ENCODE assay signal across 15 cellular contexts in genomic region chr7:100342761-100343160, GRCh38. TPM values are rescaled to one million over a fixed set of nuclear protein-coding genes. Genes with fewer than 3 reads are reported as not detected.
DNase-seq lines count a peak whose midpoint lies in the region; ATAC-seq and TF ChIP-seq lines count a peak whose summit lies in the region.
"Had no signal": no experiment of that assay in that cellular context is flagged by ENCODE, and none has a peak within 500 bp of the region (broad histone marks: within the 10 kb centered on the region; RNA-seq: fewer than 3 reads in every experiment).

No MANE protein-coding gene starts in this region.

- POLR2A ChIA-PET in CD4-positive, alpha-beta T cell (lab: Charles Lee) = no interaction called here
- POLR2A ChIA-PET in naive thymus-derived CD4-positive, alpha-beta T cell (lab: Charles Lee) = interaction anchor here (0.7 to 1.0 kb wide), 2 partner anchors 87 to 122 kb away, joined by 3 read pairs; partner anchors contain the start of gene MEPCE
- POLR2A ChIA-PET in Caco-2 (lab: Charles Lee) = interaction anchor here (0.6 kb wide), 2 partner anchors 55 to 101 kb away, joined by 3 to 4 read pairs; no protein-coding TSS in a partner anchor

- no peak for ATAC-seq in CD4-positive, alpha-beta T cell (ENCODE audit: poor library complexity)
- ATAC-seq in naive thymus-derived CD4-positive, alpha-beta T cell = no peak
- no peak for ATAC-seq in HG02759 (IDR thresholded peaks at IDR 0.05; ENCODE audit: unreplicated experiment)

- no peaks in the 10 kb centered on the region for H3K27me3 ChIP-seq in CD4-positive, alpha-beta T cell (ENCODE audit: control insufficient read depth, insufficient read depth, low read length)
- no peaks in the 10 kb centered on the region for H3K27me3 ChIP-seq in naive thymus-derived CD4-positive, alpha-beta T cell (ENCODE audit: control insufficient read depth in 2 of 2, insufficient read depth in 2 of 2, low read length in 2 of 2)
- H3K27me3 ChIP-seq in Caco-2 (replicated peaks; ENCODE audit: control insufficient read depth, insufficient read depth, low read length) = no peaks in the 10 kb centered on the region
- H3K27me3 ChIP-seq in BE2C = no peaks in the 10 kb centered on the region
- H3K27me3 ChIP-seq: BLaER1, thyroid gland had no signal

- H3K36me3 Mint-ChIP-seq in CD4-positive, alpha-beta T cell (ENCODE audit: low read depth) = peaks cover 69% of the 10 kb centered on the region
- H3K36me3 Mint-ChIP-seq in naive thymus-derived CD4-positive, alpha-beta T cell = peaks cover 0 to 32% (median 6%) of the 10 kb centered on the region in 5 donors
- peaks cover 96% of the 10 kb centered on the region for H3K36me3 Mint-ChIP-seq in Caco-2 (ENCODE audit: insufficient read depth, unreplicated experiment)

- H3K27me3 Mint-ChIP-seq in CD4-positive, alpha-beta T cell = no peaks in the 10 kb centered on the region
- no peaks in the 10 kb centered on the region for H3K27me3 Mint-ChIP-seq in naive thymus-derived CD4-positive, alpha-beta T cell
- no peaks in the 10 kb centered on the region for H3K27me3 Mint-ChIP-seq in Caco-2 (ENCODE audit: insufficient read depth, unreplicated experiment)

- H3K4me1 Mint-ChIP-seq in CD4-positive, alpha-beta T cell (ENCODE audit: low read depth) = peaks cover 33% of the 10 kb centered on the region
- H3K4me1 Mint-ChIP-seq in naive thymus-derived CD4-positive, alpha-beta T cell = peaks cover 6 to 46% (median 34%) of the 10 kb centered on the region in 7 donors
- H3K4me1 Mint-ChIP-seq in Caco-2 (ENCODE audit: low read depth, unreplicated experiment) = peaks cover 23% of the 10 kb centered on the region

- peaks cover 4 to 9% of the 10 kb centered on the region in 2 donors for H3K4me1 ChIP-seq in naive thymus-derived CD4-positive, alpha-beta T cell (ENCODE audit: control insufficient read depth in 2 of 2, insufficient read depth in 2 of 2, low read length in 2 of 2)
- H3K4me1 ChIP-seq in Caco-2 = peaks cover 11% of the 10 kb centered on the region; the same call in 1 of the 2 replicates
- peaks cover 8% of the 10 kb centered on the region; the same call in 1 of the 2 replicates for H3K4me1 ChIP-seq in BE2C

- H3K4me3 ChIP-seq in naive thymus-derived CD4-positive, alpha-beta T cell (ENCODE audit: low read length) = no peak overlapping the region
- H3K4me3 ChIP-seq in Caco-2 (ENCODE audit: low read depth, low read length) (no peak overlapping the region), BE2C (ENCODE audit: low read depth, low read length) (no peak overlapping the region)
- H3K4me3 ChIP-seq: BLaER1, skin epidermis, thyroid gland had no signal

- BruUV-seq in Caco-2 (replicated peaks; lab: Mats Ljungman, UMichigan) = no TSS peak

- H3K9me3 Mint-ChIP-seq in CD4-positive, alpha-beta T cell = no peaks in the 10 kb centered on the region
- no peaks in the 10 kb centered on the region for H3K9me3 Mint-ChIP-seq in naive thymus-derived CD4-positive, alpha-beta T cell
- H3K9me3 Mint-ChIP-seq in Caco-2 (ENCODE audit: unreplicated experiment) = no peaks in the 10 kb centered on the region

- CTCF ChIA-PET in CD4-positive, alpha-beta T cell (lab: Charles Lee) = no interaction called here
- CTCF ChIA-PET in naive thymus-derived CD4-positive, alpha-beta T cell (lab: Charles Lee) = no interaction called here
- CTCF ChIA-PET in Caco-2 (lab: Charles Lee) = interaction anchor here (0.6 kb wide), 1 partner anchor 82 kb away, joined by 4 read pairs; no protein-coding TSS in a partner anchor

- no peak overlapping the region for H3K27ac ChIP-seq in CD4-positive, alpha-beta T cell (ENCODE audit: low read depth, low read length)
- H3K27ac ChIP-seq in naive thymus-derived CD4-positive, alpha-beta T cell (ENCODE audit: low read depth, low read length) = peak overlapping the region; percentile 38
- H3K27ac ChIP-seq: BLaER1, skin epidermis, thyroid gland had no signal

- DNase-seq in CD4-positive, alpha-beta T cell = no peak
- DNase-seq in H4 (ENCODE audit: low spot score) (peak; percentile 2), cerebellar cortex (ENCODE audit: low spot score) (peak; percentile 89), Caco-2 (no peak), BE2C (no peak)
- no peak for DNase-seq in naive thymus-derived CD4-positive, alpha-beta T cell
- DNase-seq: DMS53; kidney; NCI-H2107; NCI-H526; stimulated activated CD4-positive, alpha-beta T cell treated with anti-CD3 and anti-CD28 coated beads, Interleukin-4, amount 100 ng/mL, for 4 hours; thyroid gland had no signal

- no peak overlapping the region for H3K4me3 Mint-ChIP-seq in CD4-positive, alpha-beta T cell
- H3K4me3 Mint-ChIP-seq in naive thymus-derived CD4-positive, alpha-beta T cell = no peak overlapping the region
- H3K4me3 Mint-ChIP-seq in Caco-2 (ENCODE audit: unreplicated experiment) = no peak overlapping the region

- no peaks in the 10 kb centered on the region for H3K9me3 ChIP-seq in CD4-positive, alpha-beta T cell (ENCODE audit: control insufficient read depth, low read length)
- no peaks in the 10 kb centered on the region for H3K9me3 ChIP-seq in naive thymus-derived CD4-positive, alpha-beta T cell (ENCODE audit: control insufficient read depth in 2 of 3, low read length in 3 of 3)
- no peaks in the 10 kb centered on the region for H3K9me3 ChIP-seq in Caco-2
- H3K9me3 ChIP-seq in BE2C = no peaks in the 10 kb centered on the region
- H3K9me3 ChIP-seq: BLaER1, thyroid gland had no signal

- peak overlapping the region; percentile 78 for H3K27ac Mint-ChIP-seq in CD4-positive, alpha-beta T cell
- peak overlapping the region; percentile 49 to 90 (median 73) for H3K27ac Mint-ChIP-seq in naive thymus-derived CD4-positive, alpha-beta T cell
- no peak overlapping the region for H3K27ac Mint-ChIP-seq in Caco-2 (ENCODE audit: unreplicated experiment)

- peaks cover 0 to 29% (median 9%) of the 10 kb centered on the region in 3 experiments for H3K36me3 ChIP-seq in naive thymus-derived CD4-positive, alpha-beta T cell (ENCODE audit: control insufficient read depth in 2 of 3, insufficient read depth in 3 of 3, low read length in 3 of 3)
- H3K36me3 ChIP-seq in Caco-2 (ENCODE audit: control insufficient read depth, insufficient read depth, low read length) = peaks cover 9% of the 10 kb centered on the region
- H3K36me3 ChIP-seq in BE2C = peaks cover 29% of the 10 kb centered on the region

- intact Hi-C loops in CD4-positive, alpha-beta T cell (cut with DNase I, micrococcal nuclease) = loop anchor here in 1 of 2 experiments (5.0 to 10.0 kb wide), 3 partner anchors 68 to 260 kb away; partner anchors contain the start of gene ZNF3
- intact Hi-C loops in naive thymus-derived CD4-positive, alpha-beta T cell (cut with micrococcal nuclease) = loop anchor here in 1 of 2 donors (10.0 kb wide), 1 partner anchor 348 kb away; no protein-coding TSS in a partner anchor
- intact Hi-C loops in Caco-2 (cut with micrococcal nuclease; ENCODE audit: unreplicated experiment) = no loop called here

- no peak for TF ChIP-seq CTCF in CD4-positive, alpha-beta T cell (IDR thresholded peaks at IDR 0.05)
- no peak for TF ChIP-seq CTCF in Caco-2 (IDR thresholded peaks at IDR 0.05; ENCODE audit: insufficient read depth in 1 of 2, low read depth in 1 of 2, low read length in 1 of 2, severe bottlenecking in 1 of 2, unreplicated experiment in 1 of 2)
- no peak for TF ChIP-seq CTCF in BE2C (IDR thresholded peaks at IDR 0.05; ENCODE audit: low read depth, low read length)

RNA-seq across cellular contexts. Expression of gene PILRB, which starts 15.2 kb away (rescaled TPM):
- 10 to 100 TPM; 56.4 to 67.6 TPM for total RNA-seq in CD4-positive, alpha-beta T cell
- 4.4 and 4.6 TPM in 2 replicates for total RNA-seq in H4 (2014; rRNA removed; shearing (Covaris generic))
- 100 to 1,000 TPM in 4 of 5 experiments, 10 to 100 TPM in 1; 79.1 to 137 (median 120) TPM for total RNA-seq in naive thymus-derived CD4-positive, alpha-beta T cell
- polyA plus RNA-seq in naive thymus-derived CD4-positive, alpha-beta T cell = 10 to 100 TPM in 1 of 2 donors, 1 to 10 TPM in 1; 1.1 to 11.1 TPM
- 53.4 and 58.9 TPM in 2 replicates for total RNA-seq in Caco-2 (2022)
- 154 TPM for polyA plus RNA-seq in BE2C (2012; ENCODE audit: insufficient read depth, insufficient read length, low read depth)

RNA-seq across cellular contexts. Expression of gene PILRA, which starts 30.5 kb away (rescaled TPM):
- total RNA-seq in CD4-positive, alpha-beta T cell = 1 to 10 TPM; 4.6 to 5.3 TPM
- 0.54 TPM in 1 of 2 replicates, not detected in the other for total RNA-seq in H4 (2014; rRNA removed; shearing (Covaris generic))
- total RNA-seq in naive thymus-derived CD4-positive, alpha-beta T cell = 100 to 1,000 TPM in 1 of 5 experiments, 10 to 100 TPM in 4; 13.0 to 118 (median 14.3) TPM
- polyA plus RNA-seq in naive thymus-derived CD4-positive, alpha-beta T cell = 1 to 10 TPM in 1 of 2 donors, under 1 TPM in 1; 0.40 to 1.1 TPM
- total RNA-seq in Caco-2 (2022) = 0.68 TPM in 1 of 2 replicates, not detected in the other
- polyA plus RNA-seq in BE2C (2012; ENCODE audit: insufficient read depth, insufficient read length, low read depth) = 3.0 TPM

RNA-seq across cellular contexts. Expression of gene SPDYE3, which starts 35.3 kb away (rescaled TPM):
- not detected for total RNA-seq in CD4-positive, alpha-beta T cell
- not detected in 2 replicates for total RNA-seq in H4 (2014; rRNA removed; shearing (Covaris generic))
- total RNA-seq in naive thymus-derived CD4-positive, alpha-beta T cell = not detected
- polyA plus RNA-seq in naive thymus-derived CD4-positive, alpha-beta T cell = 1 to 10 TPM; 8.5 to 8.7 TPM
- not detected in 2 replicates for total RNA-seq in Caco-2 (2022)
- polyA plus RNA-seq in BE2C (2012; ENCODE audit: insufficient read depth, insufficient read length, low read depth) = 3.3 TPM
- total RNA-seq: kidney, thyroid gland had no signal

Comparison
In these comparisons a context has a peak if more than half of its experiments do, and no peak if none do; other contexts are left out.
1. DNase-seq: peak in H4 (single experiment) and cerebellar cortex (single experiment); none in CD4-positive, alpha-beta T cell (0 of 10), naive thymus-derived CD4-positive, alpha-beta T cell (0 of 9), Caco-2 (0 of 2) and BE2C (single experiment).